In the genomic region with DNA sequence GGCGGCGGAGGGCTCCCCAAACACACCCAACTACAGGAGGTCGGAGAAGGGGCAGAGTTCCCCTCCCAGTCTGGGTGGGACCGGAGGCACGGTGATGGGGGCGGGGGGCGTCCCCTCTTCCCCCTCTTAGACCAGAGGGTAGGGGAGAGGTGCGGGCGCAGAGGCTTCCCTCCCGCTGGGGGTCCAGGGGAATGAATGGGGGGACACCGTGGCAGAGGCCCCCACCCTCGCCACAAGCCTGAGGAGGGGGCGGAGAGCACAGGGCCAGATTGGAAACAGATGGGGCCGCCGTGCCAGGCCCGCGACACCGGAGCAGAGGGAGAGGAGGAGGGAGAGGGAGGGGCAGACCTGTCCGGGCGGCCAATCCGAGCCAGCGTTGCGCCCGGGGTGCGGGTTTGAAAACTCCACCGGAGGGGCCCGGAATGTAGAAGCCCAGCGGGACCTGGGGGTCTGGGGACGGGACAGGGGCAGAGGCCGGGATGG, we compare ENCODE assay signal across 8 cellular contexts. TPM values are rescaled to one million over a fixed set of nuclear protein-coding genes. Genes with fewer than 3 reads are reported as not detected.
A peak's percentile ranks its signal among the peaks of the same experiment; 100 is the strongest.
DNase-seq lines count a peak whose midpoint lies in the region; ATAC-seq, FAIRE-seq and TF ChIP-seq lines count a peak whose summit lies in the region.

No MANE protein-coding gene starts in this region.

- H3K36me3 ChIP-seq in lower lobe of right lung: no peaks in the 10 kb centered on the region

- H3K4me3 ChIP-seq in coronary artery (peak overlapping the region; percentile 73), lower lobe of right lung (peak overlapping the region; percentile 68)

- DNase-seq in DMS 273 treated with DMSO at 0.1 percent for 48 hours (lab: John Stamatoyannopoulos, UW) (peak; percentile 48), NCI-H2196 (lab: John Stamatoyannopoulos, UW; ENCODE audit: unreplicated experiment) (peak; percentile 38), coronary artery (ENCODE audit: low spot score) (no peak), lower lobe of right lung (no peak), urothelium cell line (ENCODE audit: low spot score) (peak; percentile 75), cortex of kidney (lab: John Stamatoyannopoulos, UW) (no peak), NCI-H2029 treated with DMSO at 0.1 percent for 48 hours (lab: John Stamatoyannopoulos, UW) (no peak), GDM1 (lab: John Stamatoyannopoulos, UW) (no peak)

- TF ChIP-seq CTCF in coronary artery (IDR thresholded peaks at IDR 0.05) (no peak), lower lobe of right lung (IDR thresholded peaks at IDR 0.05) (no peak)

- H3K9me3 ChIP-seq in lower lobe of right lung: no peaks in the 10 kb centered on the region

- FAIRE-seq in urothelium cell line (lab: Jason Lieb, UNC): no peak

- H3K27me3 ChIP-seq in lower lobe of right lung (ENCODE audit: low read depth): peaks cover 27% of the 10 kb centered on the region

- H3K4me1 ChIP-seq in lower lobe of right lung: peaks cover 34% of the 10 kb centered on the region

- H3K27ac ChIP-seq in coronary artery: peak overlapping the region; percentile 79 to 84
- H3K27ac ChIP-seq in lower lobe of right lung: peak overlapping the region; percentile 31

- intact Hi-C loops in lower lobe of right lung (cut with DNase I): no loop called here

- ATAC-seq in lower lobe of right lung: peak; percentile 57 to 66

RNA-seq across cellular contexts. Expression of gene PTPRS, which starts 47.0 kb away (rescaled TPM):
- 107 TPM for total RNA-seq in lower lobe of right lung

Comparison
In these comparisons a context has a peak if more than half of its experiments do, and no peak if none do; other contexts are left out.
1. DNase-seq: peak in DMS 273 treated with DMSO at 0.1 percent for 48 hours (single experiment), NCI-H2196 (single experiment) and urothelium cell line (single experiment); none in coronary artery (single experiment), lower lobe of right lung (single experiment), cortex of kidney (single experiment), NCI-H2029 treated with DMSO at 0.1 percent for 48 hours (single experiment) and GDM1 (single experiment).